Comparison of ENCODE assay signal across 8 cellular contexts in the genomic region with DNA sequence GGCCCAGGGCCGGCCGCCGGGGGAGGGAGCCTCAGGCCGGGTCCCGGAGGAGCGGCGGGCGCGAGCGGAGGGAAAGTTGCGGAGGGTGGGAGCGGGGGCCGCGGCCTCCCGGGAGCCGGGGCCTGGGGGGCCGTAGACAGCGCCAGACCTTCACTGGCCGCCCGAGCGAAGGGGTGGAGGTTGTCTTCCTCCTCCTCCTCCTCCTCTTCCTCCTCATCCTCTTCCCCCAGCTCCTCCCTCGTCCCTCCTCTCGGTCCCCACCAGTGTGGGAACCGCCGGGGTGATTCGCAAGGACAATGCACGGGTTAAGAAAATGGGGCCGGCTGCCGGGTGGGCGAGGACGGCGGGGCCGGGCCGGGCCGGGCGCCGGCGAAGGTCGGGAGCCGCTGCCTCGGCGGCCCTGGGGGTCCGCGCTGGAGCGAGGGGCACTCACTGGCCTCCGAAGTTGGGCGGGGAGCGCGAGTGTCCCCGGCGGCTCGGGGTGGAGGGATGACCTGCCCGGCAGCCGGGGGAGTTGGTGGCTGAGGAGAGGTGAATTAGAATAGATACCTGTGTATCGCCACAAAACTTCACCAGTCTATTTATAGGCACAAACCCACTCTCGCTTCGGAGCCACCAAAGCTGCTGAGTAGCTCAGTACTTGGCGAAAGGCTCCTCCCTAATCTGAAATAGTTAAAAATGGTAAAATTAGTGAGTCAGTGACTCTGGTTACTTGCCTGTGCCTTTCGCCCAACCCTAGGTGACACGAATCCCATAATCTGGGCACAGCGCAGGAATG. TPM values are rescaled to one million over a fixed set of nuclear protein-coding genes. Genes with fewer than 3 reads are reported as not detected.
A peak's percentile ranks its signal among the peaks of the same experiment; 100 is the strongest.
DNase-seq lines count a peak whose midpoint lies in the region; ATAC-seq and TF ChIP-seq lines count a peak whose summit lies in the region.

No MANE protein-coding gene starts in this region.

- H3K4me1 ChIP-seq in GM23338 (ENCODE audit: insufficient read depth) (peaks cover 40% of the 10 kb centered on the region), iPS-20b (ENCODE audit: insufficient read depth, low read length) (peaks cover 25% of the 10 kb centered on the region; the same call in 1 of the 2 replicates)

- peaks cover 49% of the 10 kb centered on the region for H3K4me1 Mint-ChIP-seq in GM23338
- peaks cover 54 to 60% (median 57%) of the 10 kb centered on the region in 3 donors for H3K4me1 Mint-ChIP-seq in T-cell

- peaks cover 13% of the 10 kb centered on the region; the same call in 1 of the 2 replicates for H3K9me2 ChIP-seq in GM23338 (ENCODE audit: insufficient read depth)

- H2AFZ ChIP-seq in GM23338 = no peak overlapping the region

- POLR2A ChIA-PET in BJ (lab: Charles Lee) = no interaction called here
- POLR2A ChIA-PET in T-cell (lab: Charles Lee) = interaction anchor here (0.6 kb wide), 2 partner anchors 29 to 96 kb away, joined by 3 read pairs; no protein-coding TSS in a partner anchor

- no peaks in the 10 kb centered on the region for H3K9me3 ChIP-seq in iPS-20b (ENCODE audit: insufficient read depth, low read depth, low read length)

- H3F3A ChIP-seq in GM23338 (replicated peaks; ENCODE audit: low read depth) = peaks cover 3% of the 10 kb centered on the region; the same call in 1 of the 2 replicates

- in situ Hi-C loops in astrocyte of the spinal cord (cut with HindIII; ENCODE audit: low sequenced_read_pairs) = no loop called here

- H3K79me2 ChIP-seq in GM23338 (replicated peaks; ENCODE audit: insufficient read depth) = peaks cover 54% of the 10 kb centered on the region

- peaks cover 16% of the 10 kb centered on the region for H3K27me3 Mint-ChIP-seq in GM23338 (ENCODE audit: insufficient read depth, low read depth, poor library complexity)
- no peaks in the 10 kb centered on the region for H3K27me3 Mint-ChIP-seq in T-cell

- no peak for TF ChIP-seq CTCF in BJ (IDR thresholded peaks at IDR 0.05; ENCODE audit: insufficient read depth, low read depth, low read length)
- no peak for TF ChIP-seq CTCF in GM23338 (conservative IDR thresholded peaks at IDR 0.05; ENCODE audit: low read depth in 2 of 2)
- no peak for TF ChIP-seq CTCF in astrocyte of the spinal cord (IDR thresholded peaks at IDR 0.05; ENCODE audit: low read depth, low read length)

- H3K4me2 ChIP-seq in GM23338 = peak overlapping the region; percentile 79

- peak overlapping the region; percentile 35 for H3K27ac ChIP-seq in GM23338 (ENCODE audit: low read depth)
- peak overlapping the region; percentile 39 for H3K27ac ChIP-seq in iPS-20b (ENCODE audit: low read length)

- peaks cover 5% of the 10 kb centered on the region for H3K9me3 Mint-ChIP-seq in GM23338
- H3K9me3 Mint-ChIP-seq in T-cell = no peaks in the 10 kb centered on the region

- peak overlapping the region; percentile 93 for H3K27ac Mint-ChIP-seq in GM23338
- H3K27ac Mint-ChIP-seq in T-cell = peak overlapping the region; percentile 87 to 92

- peak; percentile 8; the same call in 2 of the 3 replicates for ATAC-seq in GM23338
- ATAC-seq in T-cell (replicated peaks in 1 of 4) = no peak
- ATAC-seq in GM19328 (IDR thresholded peaks at IDR 0.05; ENCODE audit: unreplicated experiment) = no peak

- H3K27me3 ChIP-seq in BJ (ENCODE audit: control insufficient read depth, insufficient read depth, low read length) (no peaks in the 10 kb centered on the region), GM23338 (ENCODE audit: insufficient read depth) (no peaks in the 10 kb centered on the region), iPS-20b (ENCODE audit: insufficient read depth, low read length) (no peaks in the 10 kb centered on the region)

- peak overlapping the region; percentile 86 for H3K4me3 Mint-ChIP-seq in GM23338
- peak overlapping the region; percentile 88 to 98 (median 88) for H3K4me3 Mint-ChIP-seq in T-cell

- H3K9ac ChIP-seq in iPS-20b (ENCODE audit: low read depth, low read length) = peak overlapping the region; percentile 95

- H3K36me3 ChIP-seq in BJ (ENCODE audit: control insufficient read depth, insufficient read depth, low read length) (no peaks in the 10 kb centered on the region), GM23338 (ENCODE audit: insufficient read depth) (no peaks in the 10 kb centered on the region), iPS-20b (ENCODE audit: insufficient read depth, low read depth, low read length) (no peaks in the 10 kb centered on the region)

- peaks cover 42% of the 10 kb centered on the region for H4K20me1 ChIP-seq in GM23338 (replicated peaks; ENCODE audit: insufficient read depth)

- CTCF ChIA-PET in BJ (lab: Yijun Ruan, JAX) = interaction anchor here (0.6 to 2.1 kb wide), 5 partner anchors 11 to 1273 kb away, joined by 3 to 6 read pairs (median 3); no protein-coding TSS in a partner anchor
- CTCF ChIA-PET in T-cell (lab: Charles Lee) = no interaction called here

- H3K36me3 Mint-ChIP-seq in GM23338 (ENCODE audit: low read depth) (peaks cover 7% of the 10 kb centered on the region), T-cell (no peaks in the 10 kb centered on the region)

- peak overlapping the region; percentile 88 for H3K4me3 ChIP-seq in BJ (ENCODE audit: low read depth, low read length)
- H3K4me3 ChIP-seq in GM23338 = peak overlapping the region; percentile 85
- peak overlapping the region; percentile 56 for H3K4me3 ChIP-seq in astrocyte of the spinal cord (ENCODE audit: low read depth, low read length)
- peak overlapping the region; percentile 94 for H3K4me3 ChIP-seq in iPS-20b (ENCODE audit: low read length)

- DNase-seq in BJ (ENCODE audit: low read depth) = no peak
- DNase-seq in GM23338 (ENCODE audit: low spot score) = peak; percentile 43
- peak in 14 of 34 experiments; percentile 4 to 34 (median 15) for DNase-seq in T-cell
- DNase-seq in astrocyte of the spinal cord (ENCODE audit: low read depth, low spot score) = peak; percentile 37
- DNase-seq in stimulated activated CD4-positive, alpha-beta T cell treated with anti-CD3 and anti-CD28 coated beads, Interleukin-12 subunit alpha, Interleukin-12 subunit beta, amount 100 ng/mL, for 4 hours = peak; percentile 26
- DNase-seq in NCI-H524 (lab: John Stamatoyannopoulos, UW) = no peak

TF ChIP-seq in GM23338, 12 proteins besides CTCF, POLR2A, EP300 and RAD21 (continues in another document):
- TF ChIP-seq, protein P1, sequence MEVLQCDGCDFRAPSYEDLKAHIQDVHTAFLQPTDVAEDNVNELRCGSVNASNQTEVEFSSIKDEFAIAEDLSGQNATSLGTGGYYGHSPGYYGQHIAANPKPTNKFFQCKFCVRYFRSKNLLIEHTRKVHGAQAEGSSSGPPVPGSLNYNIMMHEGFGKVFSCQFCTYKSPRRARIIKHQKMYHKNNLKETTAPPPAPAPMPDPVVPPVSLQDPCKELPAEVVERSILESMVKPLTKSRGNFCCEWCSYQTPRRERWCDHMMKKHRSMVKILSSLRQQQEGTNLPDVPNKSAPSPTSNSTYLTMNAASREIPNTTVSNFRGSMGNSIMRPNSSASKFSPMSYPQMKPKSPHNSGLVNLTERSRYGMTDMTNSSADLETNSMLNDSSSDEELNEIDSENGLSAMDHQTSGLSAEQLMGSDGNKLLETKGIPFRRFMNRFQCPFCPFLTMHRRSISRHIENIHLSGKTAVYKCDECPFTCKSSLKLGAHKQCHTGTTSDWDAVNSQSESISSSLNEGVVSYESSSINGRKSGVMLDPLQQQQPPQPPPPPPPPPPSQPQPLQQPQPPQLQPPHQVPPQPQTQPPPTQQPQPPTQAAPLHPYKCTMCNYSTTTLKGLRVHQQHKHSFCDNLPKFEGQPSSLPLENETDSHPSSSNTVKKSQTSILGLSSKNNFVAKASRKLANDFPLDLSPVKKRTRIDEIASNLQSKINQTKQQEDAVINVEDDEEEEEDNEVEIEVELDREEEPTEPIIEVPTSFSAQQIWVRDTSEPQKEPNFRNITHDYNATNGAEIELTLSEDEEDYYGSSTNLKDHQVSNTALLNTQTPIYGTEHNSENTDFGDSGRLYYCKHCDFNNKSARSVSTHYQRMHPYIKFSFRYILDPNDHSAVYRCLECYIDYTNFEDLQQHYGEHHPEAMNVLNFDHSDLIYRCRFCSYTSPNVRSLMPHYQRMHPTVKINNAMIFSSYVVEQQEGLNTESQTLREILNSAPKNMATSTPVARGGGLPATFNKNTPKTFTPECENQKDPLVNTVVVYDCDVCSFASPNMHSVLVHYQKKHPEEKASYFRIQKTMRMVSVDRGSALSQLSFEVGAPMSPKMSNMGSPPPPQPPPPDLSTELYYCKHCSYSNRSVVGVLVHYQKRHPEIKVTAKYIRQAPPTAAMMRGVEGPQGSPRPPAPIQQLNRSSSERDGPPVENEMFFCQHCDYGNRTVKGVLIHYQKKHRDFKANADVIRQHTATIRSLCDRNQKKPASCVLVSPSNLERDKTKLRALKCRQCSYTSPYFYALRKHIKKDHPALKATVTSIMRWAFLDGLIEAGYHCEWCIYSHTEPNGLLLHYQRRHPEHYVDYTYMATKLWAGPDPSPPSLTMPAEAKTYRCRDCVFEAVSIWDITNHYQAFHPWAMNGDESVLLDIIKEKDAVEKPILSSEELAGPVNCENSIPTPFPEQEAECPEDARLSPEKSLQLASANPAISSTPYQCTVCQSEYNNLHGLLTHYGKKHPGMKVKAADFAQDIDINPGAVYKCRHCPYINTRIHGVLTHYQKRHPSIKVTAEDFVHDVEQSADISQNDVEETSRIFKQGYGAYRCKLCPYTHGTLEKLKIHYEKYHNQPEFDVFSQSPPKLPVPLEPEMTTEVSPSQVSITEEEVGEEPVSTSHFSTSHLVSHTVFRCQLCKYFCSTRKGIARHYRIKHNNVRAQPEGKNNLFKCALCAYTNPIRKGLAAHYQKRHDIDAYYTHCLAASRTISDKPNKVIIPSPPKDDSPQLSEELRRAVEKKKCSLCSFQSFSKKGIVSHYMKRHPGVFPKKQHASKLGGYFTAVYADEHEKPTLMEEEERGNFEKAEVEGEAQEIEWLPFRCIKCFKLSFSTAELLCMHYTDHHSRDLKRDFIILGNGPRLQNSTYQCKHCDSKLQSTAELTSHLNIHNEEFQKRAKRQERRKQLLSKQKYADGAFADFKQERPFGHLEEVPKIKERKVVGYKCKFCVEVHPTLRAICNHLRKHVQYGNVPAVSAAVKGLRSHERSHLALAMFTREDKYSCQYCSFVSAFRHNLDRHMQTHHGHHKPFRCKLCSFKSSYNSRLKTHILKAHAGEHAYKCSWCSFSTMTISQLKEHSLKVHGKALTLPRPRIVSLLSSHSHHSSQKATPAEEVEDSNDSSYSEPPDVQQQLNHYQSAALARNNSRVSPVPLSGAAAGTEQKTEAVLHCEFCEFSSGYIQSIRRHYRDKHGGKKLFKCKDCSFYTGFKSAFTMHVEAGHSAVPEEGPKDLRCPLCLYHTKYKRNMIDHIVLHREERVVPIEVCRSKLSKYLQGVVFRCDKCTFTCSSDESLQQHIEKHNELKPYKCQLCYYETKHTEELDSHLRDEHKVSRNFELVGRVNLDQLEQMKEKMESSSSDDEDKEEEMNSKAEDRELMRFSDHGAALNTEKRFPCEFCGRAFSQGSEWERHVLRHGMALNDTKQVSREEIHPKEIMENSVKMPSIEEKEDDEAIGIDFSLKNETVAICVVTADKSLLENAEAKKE (CRISPR knock-in tag; IDR thresholded peaks at IDR 0.05) = no peak
- no peak for TF ChIP-seq CREB1 (CRISPR knock-in tag; IDR thresholded peaks at IDR 0.05; ENCODE audit: low read depth)

RNA-seq across cellular contexts. Expression of a gene that starts 1.4 kb away (rescaled TPM):
- polyA plus RNA-seq in BJ (2011; rRNA removed) (46.5 and 55.9 TPM in 2 replicates), GM23338 (2016; fragmentation: Nextera tagmentation; extraction: Ambion mirVana) (10.3 and 11.0 TPM in 2 replicates)
- polyA minus RNA-seq in BJ (2011; rRNA and poly(A)+ RNA removed) = 81.3 and 95.7 TPM in 2 replicates
- total RNA-seq in GM23338 (2014; rRNA removed; shearing (Covaris generic)) = 82.9 and 84.7 TPM in 2 replicates
- 100 to 1,000 TPM; 113 to 149 (median 115) TPM for total RNA-seq in T-cell

Comparison
In these comparisons a context has a peak if more than half of its experiments do, and no peak if none do; other contexts are left out.
1. DNase-seq: peak in GM23338 (single experiment), astrocyte of the spinal cord (single experiment) and stimulated activated CD4-positive, alpha-beta T cell treated with anti-CD3 and anti-CD28 coated beads, Interleukin-12 subunit alpha, Interleukin-12 subunit beta, amount 100 ng/mL, for 4 hours (single experiment); none in BJ (single experiment) and NCI-H524 (0 of 2).
2. Peak in every context shown above with its lines, with median percentiles within 50 percentile points of each other: H3K4me3 ChIP-seq.